In the genomic region with DNA sequence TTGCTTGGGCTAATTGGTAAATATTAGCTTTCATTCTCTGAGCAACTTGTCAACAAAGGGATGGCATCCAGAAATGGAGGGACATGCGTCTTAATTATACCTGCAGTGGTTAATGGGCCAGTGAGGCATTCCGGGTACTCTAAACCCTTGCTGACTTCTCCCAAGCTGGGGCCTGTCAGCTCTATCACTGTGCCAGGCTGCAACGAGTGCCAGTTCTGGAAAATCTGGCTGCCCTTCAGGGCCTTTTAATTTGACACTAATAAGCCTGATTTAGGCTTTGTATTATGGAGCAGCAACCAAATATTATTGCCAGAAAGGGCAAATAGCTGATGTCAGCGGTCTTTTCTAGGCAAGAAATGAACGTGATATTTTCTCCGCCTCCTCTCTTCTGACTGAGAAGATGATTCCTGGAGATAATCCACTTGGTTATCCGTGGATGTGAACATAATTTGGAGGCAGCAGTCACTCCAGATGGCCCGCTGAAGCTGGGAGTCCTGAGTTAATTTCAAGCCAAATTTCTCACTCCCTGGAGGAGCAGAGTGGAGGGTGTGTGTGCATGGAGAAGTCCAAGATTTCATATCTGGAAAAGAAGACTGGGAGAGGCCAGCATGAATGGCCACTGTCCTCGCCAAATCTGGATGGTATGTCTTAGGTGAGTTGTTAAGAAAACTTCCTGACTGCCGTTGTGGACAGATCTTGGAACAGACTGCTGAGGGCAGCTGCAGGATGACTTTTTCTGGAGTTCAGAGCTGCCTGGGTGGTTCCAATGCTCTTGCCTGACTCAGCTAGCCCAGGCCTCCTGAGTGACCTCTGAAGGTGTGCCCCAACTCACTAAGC, we compare ENCODE assay signal across 22 cellular contexts. TPM values are rescaled to one million over a fixed set of nuclear protein-coding genes. Genes with fewer than 3 reads are reported as not detected.
DNase-seq lines count a peak whose midpoint lies in the region; ATAC-seq, FAIRE-seq and TF ChIP-seq lines count a peak whose summit lies in the region.
"Had no signal": no experiment of that assay in that cellular context is flagged by ENCODE, and none has a peak within 500 bp of the region (broad histone marks: within the 10 kb centered on the region; RNA-seq: fewer than 3 reads in every experiment).

No MANE protein-coding gene starts in this region.

- H4K20me1 ChIP-seq in keratinocyte (ENCODE audit: control insufficient read depth, extremely low read depth, insufficient read depth, low read length) (no peaks in the 10 kb centered on the region), MM.1S (ENCODE audit: insufficient read depth, low read length) (no peaks in the 10 kb centered on the region)

- H3K9me3 Mint-ChIP-seq in WTC11 = no peaks in the 10 kb centered on the region
- H3K9me3 Mint-ChIP-seq: activated T-helper 2 cell treated with anti-CD3 and anti-CD28 coated beads, Interferon-gamma antibody, Interleukin-2, Interleukin-4, amounts not matched to agents 10 μg/mL and 5 μg/mL and 100 μg/mL, durations not matched to agents 14 hours and 24 hours and 36 hours had no signal

- H2AFZ ChIP-seq in keratinocyte (ENCODE audit: control insufficient read depth, low read length) (peak overlapping the region; percentile 10), MM.1S (ENCODE audit: low read length) (no peak overlapping the region)

- H3K9me2 ChIP-seq in MM.1S (replicated peaks; ENCODE audit: insufficient read depth, low read length) = no peaks in the 10 kb centered on the region

- ATAC-seq in GM18907 (IDR thresholded peaks at IDR 0.05; ENCODE audit: unreplicated experiment) (no peak), WTC11 (no peak)
- ATAC-seq: activated CD8-positive, alpha-beta memory T cell treated with anti-CD3 and anti-CD28 coated beads, Interleukin-2, amount 10 ng/mL, durations not matched to agents 7 days and 5 days; foreskin keratinocyte had no signal

- peaks cover 19% of the 10 kb centered on the region for H3K4me1 Mint-ChIP-seq in WTC11
- H3K4me1 Mint-ChIP-seq: activated CD8-positive, alpha-beta memory T cell treated with anti-CD3 and anti-CD28 coated beads, Interleukin-2, amount 10 ng/mL, durations not matched to agents 7 days and 5 days had no signal

- H3K36me3 Mint-ChIP-seq in WTC11 = no peaks in the 10 kb centered on the region
- H3K36me3 Mint-ChIP-seq: activated CD8-positive, alpha-beta memory T cell treated with anti-CD3 and anti-CD28 coated beads, Interleukin-2, amount 10 ng/mL, durations not matched to agents 7 days and 5 days had no signal

- H3K27me3 Mint-ChIP-seq in WTC11 (ENCODE audit: low read depth) = peaks cover 21% of the 10 kb centered on the region

- H3K27me3 ChIP-seq in BE2C (no peaks in the 10 kb centered on the region), MG63 (no peaks in the 10 kb centered on the region), keratinocyte (ENCODE audit: control insufficient read depth, extremely low read depth, insufficient read depth, low read length) (no peaks in the 10 kb centered on the region), MM.1S (replicated peaks; ENCODE audit: insufficient read depth, low read length) (no peaks in the 10 kb centered on the region)
- H3K27me3 ChIP-seq: adrenal gland, foreskin keratinocyte, ovary, SJCRH30, suprapubic skin had no signal

- dilution Hi-C loops in keratinocyte (cut with MboI; ENCODE audit: extremely low pct_ligation_motif_present, low sequenced_read_pairs) = no loop called here

- CTCF ChIA-PET in WTC11 (lab: Charles Lee) = no interaction called here

- no peak overlapping the region for H3K27ac ChIP-seq in keratinocyte (ENCODE audit: control insufficient read depth, insufficient read depth, low read length)
- H3K27ac ChIP-seq in MM.1S (ENCODE audit: low read length) = no peak overlapping the region
- H3K27ac ChIP-seq: foreskin keratinocyte, ovary, SJCRH30, suprapubic skin had no signal

- H3K27ac Mint-ChIP-seq in WTC11 = no peak overlapping the region
- H3K27ac Mint-ChIP-seq: activated CD8-positive, alpha-beta memory T cell treated with anti-CD3 and anti-CD28 coated beads, Interleukin-2, amount 10 ng/mL, durations not matched to agents 7 days and 5 days; activated T-helper 2 cell treated with anti-CD3 and anti-CD28 coated beads, Interferon-gamma antibody, Interleukin-2, Interleukin-4, amounts not matched to agents 10 μg/mL and 5 μg/mL and 100 μg/mL, durations not matched to agents 14 hours and 24 hours and 36 hours had no signal

- H3K9ac ChIP-seq in keratinocyte (ENCODE audit: control insufficient read depth, extremely low read depth, insufficient read depth, low read length) (no peak overlapping the region), MM.1S (ENCODE audit: low read length) (no peak overlapping the region)

- H3K4me2 ChIP-seq in keratinocyte (ENCODE audit: control insufficient read depth, extremely low read depth, insufficient read depth, low read depth, low read length) = no peak overlapping the region
- H3K4me2 ChIP-seq in MM.1S (ENCODE audit: low read depth, low read length) = no peak overlapping the region

- H3K79me2 ChIP-seq in keratinocyte (ENCODE audit: control insufficient read depth, insufficient read depth, low read length) (no peaks in the 10 kb centered on the region), MM.1S (ENCODE audit: low read length) (no peaks in the 10 kb centered on the region)

- H3K36me3 ChIP-seq in BE2C = no peaks in the 10 kb centered on the region
- no peaks in the 10 kb centered on the region for H3K36me3 ChIP-seq in MG63
- no peaks in the 10 kb centered on the region for H3K36me3 ChIP-seq in keratinocyte (ENCODE audit: control insufficient read depth in 2 of 2, extremely low read depth in 1 of 2, insufficient read depth in 2 of 2, low read length in 2 of 2)
- no peaks in the 10 kb centered on the region for H3K36me3 ChIP-seq in MM.1S (replicated peaks; ENCODE audit: insufficient read depth, low read length)
- H3K36me3 ChIP-seq: adrenal gland, ovary, SJCRH30, suprapubic skin had no signal

- H3K9me3 ChIP-seq in BE2C = no peaks in the 10 kb centered on the region
- no peaks in the 10 kb centered on the region for H3K9me3 ChIP-seq in MG63
- H3K9me3 ChIP-seq in keratinocyte (ENCODE audit: control insufficient read depth, low read depth, low read length) = no peaks in the 10 kb centered on the region
- no peaks in the 10 kb centered on the region for H3K9me3 ChIP-seq in MM.1S (replicated peaks; ENCODE audit: insufficient read depth, low read length)
- H3K9me3 ChIP-seq: adrenal gland, ovary, SJCRH30, suprapubic skin had no signal

- no peaks in the 10 kb centered on the region for H3K9me1 ChIP-seq in keratinocyte (ENCODE audit: control insufficient read depth, extremely low read depth, insufficient read depth, low read length)

- H3F3A ChIP-seq in MM.1S (ENCODE audit: insufficient read depth, low read length) = no peaks in the 10 kb centered on the region

- no peak for FAIRE-seq in keratinocyte (lab: Jason Lieb, UNC)
- FAIRE-seq: GM12892 had no signal

- TF ChIP-seq CTCF in BE2C (IDR thresholded peaks at IDR 0.05; ENCODE audit: low read depth, low read length) (no peak), cardiac fibroblast (IDR thresholded peaks at IDR 0.05; ENCODE audit: low read depth, low read length) (no peak), keratinocyte (optimal IDR thresholded peaks at IDR 0.05 in 1 of 3, IDR thresholded peaks at IDR 0.05 in 1 of 3, conservative IDR thresholded peaks at IDR 0.05 in 1 of 3; ENCODE audit: extremely low read depth in 1 of 3, insufficient read depth in 2 of 3, low read length in 3 of 3) (no peak), MM.1S (IDR thresholded peaks at IDR 0.05; ENCODE audit: low read length) (no peak), WTC11 (IDR thresholded peaks at IDR 0.05) (no peak)

- peak; percentile 18 for DNase-seq in BE2C
- peak; percentile 16 for DNase-seq in MG63
- peak; percentile 28 to 57 for DNase-seq in cardiac fibroblast (ENCODE audit: low read depth in 2 of 2)
- no peak for DNase-seq in keratinocyte (ENCODE audit: low read depth, low spot score)
- no peak for DNase-seq in MM.1S
- no peak for DNase-seq in NCI-H510A (lab: John Stamatoyannopoulos, UW)
- no peak for DNase-seq in WTC11 (ENCODE audit: low spot score)
- DNase-seq: activated CD4-positive, CD25-positive, alpha-beta regulatory T cell treated with anti-CD3 and anti-CD28 coated beads, Interleukin-2, amount 50 U/mL, for 72 hours; activated CD8-positive, alpha-beta memory T cell treated with anti-CD3 and anti-CD28 coated beads, Interleukin-2, amount 10 ng/mL, durations not matched to agents 7 days and 5 days; AML-193; foreskin keratinocyte; GF-D8; GOT3; NCI-H1092; OCI-M1; ovary had no signal

- H3K4me1 ChIP-seq in BE2C (no peaks in the 10 kb centered on the region), keratinocyte (ENCODE audit: control insufficient read depth, extremely low read depth, insufficient read depth, low read length) (no peaks in the 10 kb centered on the region), MM.1S (ENCODE audit: low read length) (no peaks in the 10 kb centered on the region)

- H3K4me3 ChIP-seq in BE2C (ENCODE audit: low read depth, low read length) (0 out of 2 replicates have a peak overlapping the region, but pooled peaks have one; percentile 1), MG63 (no peak overlapping the region), cardiac fibroblast (replicated peaks in 1 of 2; ENCODE audit: low read depth in 2 of 2, low read length in 2 of 2) (no peak overlapping the region), keratinocyte (ENCODE audit: control insufficient read depth in 2 of 3, extremely low read depth in 1 of 3, insufficient read depth in 2 of 3, low read depth in 1 of 3, low read length in 3 of 3) (no peak overlapping the region), MM.1S (ENCODE audit: low read length) (no peak overlapping the region)
- H3K4me3 ChIP-seq: adrenal gland, ovary, SJCRH30, suprapubic skin had no signal

- no peak overlapping the region for H3K4me3 Mint-ChIP-seq in WTC11
- H3K4me3 Mint-ChIP-seq: activated CD8-positive, alpha-beta memory T cell treated with anti-CD3 and anti-CD28 coated beads, Interleukin-2, amount 10 ng/mL, durations not matched to agents 7 days and 5 days had no signal

- POLR2A ChIA-PET in WTC11 (lab: Charles Lee) = no interaction called here

RNA-seq across cellular contexts. Expression of gene PSMD6, which starts 44.4 kb away (rescaled TPM):
- 185 TPM for polyA plus RNA-seq in BE2C (2012; ENCODE audit: insufficient read depth, insufficient read length, low read depth)
- 66.0 and 93.7 TPM in 2 replicates for total RNA-seq in MG63 (2014; rRNA removed; shearing (Covaris generic); ENCODE audit: low replicate concordance)
- 64.8 to 100 TPM (median 95.2 TPM) in 3 replicates for polyA plus RNA-seq in keratinocyte
- polyA plus RNA-seq in keratinocyte (2011; ENCODE audit: low read depth) = 186 TPM
- 77.2 and 96.3 TPM in 2 replicates for polyA plus RNA-seq in keratinocyte (2011; cell fraction: cytosol; rRNA removed)
- polyA plus RNA-seq in keratinocyte (2011; cell fraction: nucleus; rRNA removed) = 70.0 and 91.4 TPM in 2 replicates
- 105 and 115 TPM in 2 replicates for polyA plus RNA-seq in keratinocyte (2012; ENCODE audit: low replicate concordance)
- 10.8 to 69.2 TPM (median 31.4 TPM) in 3 replicates for polyA minus RNA-seq in keratinocyte
- 59.3 TPM for polyA minus RNA-seq in keratinocyte (2011; cell fraction: cytosol; rRNA and poly(A)+ RNA removed)
- polyA minus RNA-seq in keratinocyte (2011; cell fraction: nucleus; rRNA and poly(A)+ RNA removed) = 29.0 and 40.0 TPM in 2 replicates
- total RNA-seq in WTC11 (2021) = 89.8 to 105 TPM (median 92.0 TPM) in 3 replicates

Comparison
In these comparisons a context has a peak if more than half of its experiments do, and no peak if none do; other contexts are left out.
1. DNase-seq: peak in BE2C (single experiment), MG63 (single experiment) and cardiac fibroblast (2 of 2); none in keratinocyte (single experiment), MM.1S (single experiment), NCI-H510A (single experiment) and WTC11 (single experiment).